1 cellular context compared by ENCODE assay signal in the genomic region with DNA sequence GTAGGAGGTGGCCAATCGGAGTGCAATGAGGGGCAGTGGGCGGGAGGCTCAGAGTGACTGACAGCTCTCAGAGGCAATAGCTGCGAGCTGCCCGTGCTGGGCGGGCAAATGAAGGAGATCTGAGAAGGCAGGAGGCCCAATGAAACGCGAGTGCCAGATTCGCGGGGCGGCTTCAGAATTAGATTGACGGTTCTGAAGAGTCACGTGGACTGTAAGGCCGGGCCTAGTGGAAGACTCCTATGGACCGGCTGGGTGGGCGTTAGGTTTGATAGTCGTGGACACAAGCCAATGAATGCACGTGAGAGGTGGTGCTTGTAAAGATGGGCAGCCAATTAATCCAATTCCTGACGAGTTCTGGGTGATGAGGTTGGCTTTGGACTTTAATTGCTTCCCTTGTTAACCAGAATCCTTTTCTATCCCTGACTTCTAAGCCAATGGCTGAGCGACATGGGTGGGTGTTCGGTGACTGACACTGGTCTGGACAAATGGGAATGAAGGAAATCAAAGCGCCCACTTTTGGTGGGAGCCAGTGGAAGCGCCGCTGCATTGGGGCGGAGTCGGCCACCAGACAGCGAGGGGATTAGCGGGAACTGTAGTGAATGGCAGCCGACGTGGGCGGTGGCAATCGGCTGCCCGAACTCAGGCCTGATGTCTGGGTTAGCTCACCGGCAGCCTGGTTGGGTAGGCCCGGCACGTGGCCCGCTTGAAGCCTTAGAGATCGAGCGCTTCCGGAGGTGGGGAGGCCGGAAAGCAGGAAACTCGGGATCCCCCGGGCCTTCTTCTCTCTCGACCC.
TF ChIP-seq lines count a peak whose summit lies in the region.

No MANE protein-coding gene starts in this region.

TF ChIP-seq in A549, 52 proteins besides CTCF, POLR2A, EP300 and RAD21 (continued from another document):
- TF ChIP-seq, protein P1, sequence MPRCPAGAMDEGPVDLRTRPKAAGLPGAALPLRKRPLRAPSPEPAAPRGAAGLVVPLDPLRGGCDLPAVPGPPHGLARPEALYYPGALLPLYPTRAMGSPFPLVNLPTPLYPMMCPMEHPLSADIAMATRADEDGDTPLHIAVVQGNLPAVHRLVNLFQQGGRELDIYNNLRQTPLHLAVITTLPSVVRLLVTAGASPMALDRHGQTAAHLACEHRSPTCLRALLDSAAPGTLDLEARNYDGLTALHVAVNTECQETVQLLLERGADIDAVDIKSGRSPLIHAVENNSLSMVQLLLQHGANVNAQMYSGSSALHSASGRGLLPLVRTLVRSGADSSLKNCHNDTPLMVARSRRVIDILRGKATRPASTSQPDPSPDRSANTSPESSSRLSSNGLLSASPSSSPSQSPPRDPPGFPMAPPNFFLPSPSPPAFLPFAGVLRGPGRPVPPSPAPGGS (IDR thresholded peaks at IDR 0.05): no peak
- TF ChIP-seq, protein P2, sequence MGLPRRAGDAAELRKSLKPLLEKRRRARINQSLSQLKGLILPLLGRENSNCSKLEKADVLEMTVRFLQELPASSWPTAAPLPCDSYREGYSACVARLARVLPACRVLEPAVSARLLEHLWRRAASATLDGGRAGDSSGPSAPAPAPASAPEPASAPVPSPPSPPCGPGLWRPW (IDR thresholded peaks at IDR 0.05): no peak
- TF ChIP-seq KDM5A (IDR thresholded peaks at IDR 0.05) (no peak), PHF8 (IDR thresholded peaks at IDR 0.05; ENCODE audit: borderline replicate concordance, low read depth) (no peak), CEBPB (IDR thresholded peaks at IDR 0.05) (no peak), FOSB (CRISPR knock-in tag; IDR thresholded peaks at IDR 0.05) (no peak), ZNF302 (CRISPR knock-in tag; IDR thresholded peaks at IDR 0.05) (0 out of 2 replicates have a peak, but pooled peaks have one; percentile 33), JUNB (IDR thresholded peaks at IDR 0.05) (no peak), FOSL2 (IDR thresholded peaks at IDR 0.05) (no peak), FOSL2 (CRISPR knock-in tag; IDR thresholded peaks at IDR 0.05) (no peak), CHD2 (IDR thresholded peaks at IDR 0.05; ENCODE audit: low read length, partially characterized antibody) (no peak), EHMT2 (IDR thresholded peaks at IDR 0.05; ENCODE audit: low read depth) (no peak), GATA3 (IDR thresholded peaks at IDR 0.05; ENCODE audit: borderline replicate concordance) (no peak), RFX5 (IDR thresholded peaks at IDR 0.05) (0 out of 2 replicates have a peak, but pooled peaks have one; percentile 9), NFE2L2 (conservative IDR thresholded peaks at IDR 0.05; ENCODE audit: low read length) (no peak), RARB (CRISPR knock-in tag; IDR thresholded peaks at IDR 0.05) (no peak), NR3C1 (IDR thresholded peaks at IDR 0.05) (no peak), KDM1A (IDR thresholded peaks at IDR 0.05; ENCODE audit: low read depth) (no peak), BHLHE40 (IDR thresholded peaks at IDR 0.05; ENCODE audit: low read depth, low read length) (peak; percentile 42), CBX8 (IDR thresholded peaks at IDR 0.05) (no peak), POLR2AphosphoS2 (conservative IDR thresholded peaks at IDR 0.05; ENCODE audit: low read length) (no peak), RNF2 (IDR thresholded peaks at IDR 0.05; ENCODE audit: borderline replicate concordance, low read depth) (no peak), HDAC2 (IDR thresholded peaks at IDR 0.05) (no peak), TFCP2L1 (CRISPR knock-in tag; IDR thresholded peaks at IDR 0.05) (peak; percentile 73; the same call in 1 of the 2 replicates), MAZ (IDR thresholded peaks at IDR 0.05; ENCODE audit: borderline replicate concordance, low read depth, low read length) (no peak), ZC3H11A (IDR thresholded peaks at IDR 0.05) (no peak), FOXS1 (CRISPR knock-in tag; IDR thresholded peaks at IDR 0.05) (no peak; the same call in 1 of the 2 replicates), HOXB13 (CRISPR knock-in tag; IDR thresholded peaks at IDR 0.05; ENCODE audit: low read depth) (peak; percentile 90), MYC (IDR thresholded peaks at IDR 0.05; ENCODE audit: borderline replicate concordance, low read length) (no peak), JUN (IDR thresholded peaks at IDR 0.05) (no peak)
- TF ChIP-seq, protein P3, sequence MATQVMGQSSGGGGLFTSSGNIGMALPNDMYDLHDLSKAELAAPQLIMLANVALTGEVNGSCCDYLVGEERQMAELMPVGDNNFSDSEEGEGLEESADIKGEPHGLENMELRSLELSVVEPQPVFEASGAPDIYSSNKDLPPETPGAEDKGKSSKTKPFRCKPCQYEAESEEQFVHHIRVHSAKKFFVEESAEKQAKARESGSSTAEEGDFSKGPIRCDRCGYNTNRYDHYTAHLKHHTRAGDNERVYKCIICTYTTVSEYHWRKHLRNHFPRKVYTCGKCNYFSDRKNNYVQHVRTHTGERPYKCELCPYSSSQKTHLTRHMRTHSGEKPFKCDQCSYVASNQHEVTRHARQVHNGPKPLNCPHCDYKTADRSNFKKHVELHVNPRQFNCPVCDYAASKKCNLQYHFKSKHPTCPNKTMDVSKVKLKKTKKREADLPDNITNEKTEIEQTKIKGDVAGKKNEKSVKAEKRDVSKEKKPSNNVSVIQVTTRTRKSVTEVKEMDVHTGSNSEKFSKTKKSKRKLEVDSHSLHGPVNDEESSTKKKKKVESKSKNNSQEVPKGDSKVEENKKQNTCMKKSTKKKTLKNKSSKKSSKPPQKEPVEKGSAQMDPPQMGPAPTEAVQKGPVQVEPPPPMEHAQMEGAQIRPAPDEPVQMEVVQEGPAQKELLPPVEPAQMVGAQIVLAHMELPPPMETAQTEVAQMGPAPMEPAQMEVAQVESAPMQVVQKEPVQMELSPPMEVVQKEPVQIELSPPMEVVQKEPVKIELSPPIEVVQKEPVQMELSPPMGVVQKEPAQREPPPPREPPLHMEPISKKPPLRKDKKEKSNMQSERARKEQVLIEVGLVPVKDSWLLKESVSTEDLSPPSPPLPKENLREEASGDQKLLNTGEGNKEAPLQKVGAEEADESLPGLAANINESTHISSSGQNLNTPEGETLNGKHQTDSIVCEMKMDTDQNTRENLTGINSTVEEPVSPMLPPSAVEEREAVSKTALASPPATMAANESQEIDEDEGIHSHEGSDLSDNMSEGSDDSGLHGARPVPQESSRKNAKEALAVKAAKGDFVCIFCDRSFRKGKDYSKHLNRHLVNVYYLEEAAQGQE (IDR thresholded peaks at IDR 0.05): peak; percentile 58; the same call in 1 of the 2 replicates
- TF ChIP-seq, protein P4, sequence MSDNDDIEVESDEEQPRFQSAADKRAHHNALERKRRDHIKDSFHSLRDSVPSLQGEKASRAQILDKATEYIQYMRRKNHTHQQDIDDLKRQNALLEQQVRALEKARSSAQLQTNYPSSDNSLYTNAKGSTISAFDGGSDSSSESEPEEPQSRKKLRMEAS (IDR thresholded peaks at IDR 0.05): peak; percentile 98
- TF ChIP-seq, protein P5, sequence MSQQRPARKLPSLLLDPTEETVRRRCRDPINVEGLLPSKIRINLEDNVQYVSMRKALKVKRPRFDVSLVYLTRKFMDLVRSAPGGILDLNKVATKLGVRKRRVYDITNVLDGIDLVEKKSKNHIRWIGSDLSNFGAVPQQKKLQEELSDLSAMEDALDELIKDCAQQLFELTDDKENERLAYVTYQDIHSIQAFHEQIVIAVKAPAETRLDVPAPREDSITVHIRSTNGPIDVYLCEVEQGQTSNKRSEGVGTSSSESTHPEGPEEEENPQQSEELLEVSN (IDR thresholded peaks at IDR 0.05; ENCODE audit: borderline replicate concordance, low read depth): peak; percentile 98
- TF ChIP-seq, protein P6, sequence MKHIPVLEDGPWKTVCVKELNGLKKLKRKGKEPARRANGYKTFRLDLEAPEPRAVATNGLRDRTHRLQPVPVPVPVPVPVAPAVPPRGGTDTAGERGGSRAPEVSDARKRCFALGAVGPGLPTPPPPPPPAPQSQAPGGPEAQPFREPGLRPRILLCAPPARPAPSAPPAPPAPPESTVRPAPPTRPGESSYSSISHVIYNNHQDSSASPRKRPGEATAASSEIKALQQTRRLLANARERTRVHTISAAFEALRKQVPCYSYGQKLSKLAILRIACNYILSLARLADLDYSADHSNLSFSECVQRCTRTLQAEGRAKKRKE (CRISPR knock-in tag; IDR thresholded peaks at IDR 0.05; ENCODE audit: low read depth): peak; percentile 95; the same call in 1 of the 2 replicates
- TF ChIP-seq, protein P7, sequence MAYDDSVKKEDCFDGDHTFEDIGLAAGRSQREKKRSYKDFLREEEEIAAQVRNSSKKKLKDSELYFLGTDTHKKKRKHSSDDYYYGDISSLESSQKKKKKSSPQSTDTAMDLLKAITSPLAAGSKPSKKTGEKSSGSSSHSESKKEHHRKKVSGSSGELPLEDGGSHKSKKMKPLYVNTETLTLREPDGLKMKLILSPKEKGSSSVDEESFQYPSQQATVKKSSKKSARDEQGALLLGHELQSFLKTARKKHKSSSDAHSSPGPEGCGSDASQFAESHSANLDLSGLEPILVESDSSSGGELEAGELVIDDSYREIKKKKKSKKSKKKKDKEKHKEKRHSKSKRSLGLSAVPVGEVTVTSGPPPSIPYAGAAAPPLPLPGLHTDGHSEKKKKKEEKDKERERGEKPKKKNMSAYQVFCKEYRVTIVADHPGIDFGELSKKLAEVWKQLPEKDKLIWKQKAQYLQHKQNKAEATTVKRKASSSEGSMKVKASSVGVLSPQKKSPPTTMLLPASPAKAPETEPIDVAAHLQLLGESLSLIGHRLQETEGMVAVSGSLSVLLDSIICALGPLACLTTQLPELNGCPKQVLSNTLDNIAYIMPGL (CRISPR knock-in tag; IDR thresholded peaks at IDR 0.05; ENCODE audit: borderline replicate concordance): peak; percentile 74; the same call in 1 of the 2 replicates
- TF ChIP-seq, protein P8, sequence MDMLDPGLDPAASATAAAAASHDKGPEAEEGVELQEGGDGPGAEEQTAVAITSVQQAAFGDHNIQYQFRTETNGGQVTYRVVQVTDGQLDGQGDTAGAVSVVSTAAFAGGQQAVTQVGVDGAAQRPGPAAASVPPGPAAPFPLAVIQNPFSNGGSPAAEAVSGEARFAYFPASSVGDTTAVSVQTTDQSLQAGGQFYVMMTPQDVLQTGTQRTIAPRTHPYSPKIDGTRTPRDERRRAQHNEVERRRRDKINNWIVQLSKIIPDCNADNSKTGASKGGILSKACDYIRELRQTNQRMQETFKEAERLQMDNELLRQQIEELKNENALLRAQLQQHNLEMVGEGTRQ (IDR thresholded peaks at IDR 0.05): peak; percentile 93
- TF ChIP-seq, protein P9, sequence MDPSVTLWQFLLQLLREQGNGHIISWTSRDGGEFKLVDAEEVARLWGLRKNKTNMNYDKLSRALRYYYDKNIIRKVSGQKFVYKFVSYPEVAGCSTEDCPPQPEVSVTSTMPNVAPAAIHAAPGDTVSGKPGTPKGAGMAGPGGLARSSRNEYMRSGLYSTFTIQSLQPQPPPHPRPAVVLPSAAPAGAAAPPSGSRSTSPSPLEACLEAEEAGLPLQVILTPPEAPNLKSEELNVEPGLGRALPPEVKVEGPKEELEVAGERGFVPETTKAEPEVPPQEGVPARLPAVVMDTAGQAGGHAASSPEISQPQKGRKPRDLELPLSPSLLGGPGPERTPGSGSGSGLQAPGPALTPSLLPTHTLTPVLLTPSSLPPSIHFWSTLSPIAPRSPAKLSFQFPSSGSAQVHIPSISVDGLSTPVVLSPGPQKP (IDR thresholded peaks at IDR 0.05; ENCODE audit: low read depth, low read length): no peak
